Comparison of ENCODE assay signal across 8 cellular contexts in genomic region chr20:2693286-2693995, GRCh38. TPM values are rescaled to one million over a fixed set of nuclear protein-coding genes. Genes with fewer than 3 reads are reported as not detected.
DNase-seq lines count a peak whose midpoint lies in the region; ATAC-seq and TF ChIP-seq lines count a peak whose summit lies in the region.

No MANE protein-coding gene starts in this region.

- H3K27me3 ChIP-seq in stomach = peaks cover 0 to 49% (median 17%) of the 10 kb centered on the region in 3 donors

- H3K36me3 Mint-ChIP-seq in activated CD4-positive, alpha-beta T cell treated with anti-CD3 and anti-CD28 coated beads for 36 hours (ENCODE audit: low read depth) = no peaks in the 10 kb centered on the region

- peak overlapping the region in 3 of 5 donors; percentile 33 to 94 (median 52) for H3K27ac ChIP-seq in stomach

- peaks cover 11% of the 10 kb centered on the region for H3K4me1 Mint-ChIP-seq in activated CD4-positive, alpha-beta T cell treated with anti-CD3 and anti-CD28 coated beads for 36 hours

- H3K27me3 Mint-ChIP-seq in activated CD4-positive, alpha-beta T cell treated with anti-CD3 and anti-CD28 coated beads for 36 hours = peaks cover 43% of the 10 kb centered on the region

- H3K4me3 ChIP-seq in mucosa of descending colon (no peak overlapping the region), stomach (peak overlapping the region; percentile 53 to 63 (median 61))

- DNase-seq in NCI-H82 (lab: John Stamatoyannopoulos, UW) (peak; percentile 48), NCI-H82 treated with DMSO at 0.1 percent for 48 hours (lab: John Stamatoyannopoulos, UW; ENCODE audit: unreplicated experiment) (no peak), ecto neural progenitor cell (ENCODE audit: low spot score) (peak; percentile 67), mucosa of descending colon (peak in 1 of 3 donors; percentile 54), stomach (peak; percentile 38)
- peak; percentile 71 for DNase-seq in activated CD4-positive, alpha-beta T cell treated with anti-CD3 and anti-CD28 coated beads for 36 hours

- TF ChIP-seq CTCF in mucosa of descending colon (IDR thresholded peaks at IDR 0.05) (no peak), stomach (IDR thresholded peaks at IDR 0.05) (no peak)

- no peak overlapping the region for H3K4me3 Mint-ChIP-seq in activated CD4-positive, alpha-beta T cell treated with anti-CD3 and anti-CD28 coated beads for 36 hours

- H3K27ac Mint-ChIP-seq in activated CD4-positive, alpha-beta T cell treated with anti-CD3 and anti-CD28 coated beads for 36 hours = no peak overlapping the region

- intact Hi-C loops in activated CD4-positive, alpha-beta T cell treated with anti-CD3 and anti-CD28 coated beads for 36 hours (cut with DNase I, micrococcal nuclease) = loop anchor here in 1 of 2 experiments (1.0 kb wide), 2 partner anchors 50 to 59 kb away; no protein-coding TSS in a partner anchor
- intact Hi-C loops in mucosa of descending colon (cut with DNase I, micrococcal nuclease) = no loop called here
- intact Hi-C loops in stomach (cut with DNase I; ENCODE audit: low total_unique reads) = no loop called here

- no peak for TF ChIP-seq POLR2A in stomach (IDR thresholded peaks at IDR 0.05)

- H3K36me3 ChIP-seq in mucosa of descending colon (ENCODE audit: low read depth) (no peaks in the 10 kb centered on the region), stomach (no peaks in the 10 kb centered on the region)

- TF ChIP-seq EP300 in stomach (IDR thresholded peaks at IDR 0.05) = no peak

- WGBS in stomach, 5 donors = 0 to 6% (median 3%) methylated on average over 4 to 75 of the region's 88 CpGs

- POLR2A ChIA-PET in activated CD4-positive, alpha-beta T cell treated with anti-CD3 and anti-CD28 coated beads for 36 hours (lab: Charles Lee) = no interaction called here

- H3K9me3 Mint-ChIP-seq in activated CD4-positive, alpha-beta T cell treated with anti-CD3 and anti-CD28 coated beads for 36 hours (ENCODE audit: low read depth) = no peaks in the 10 kb centered on the region

- peaks cover 8% of the 10 kb centered on the region for H3K4me1 ChIP-seq in mucosa of descending colon (ENCODE audit: low read depth)
- peaks cover 9 to 26% (median 19%) of the 10 kb centered on the region in 4 donors for H3K4me1 ChIP-seq in stomach

- H3K9me3 ChIP-seq in mucosa of descending colon (no peaks in the 10 kb centered on the region), stomach (no peaks in the 10 kb centered on the region)

- ATAC-seq in activated CD4-positive, alpha-beta T cell treated with anti-CD3 and anti-CD28 coated beads for 36 hours = peak; percentile 67
- ATAC-seq in mucosa of descending colon = peak; percentile 28
- no peak for ATAC-seq in GM18867 (IDR thresholded peaks at IDR 0.05; ENCODE audit: unreplicated experiment)
- ATAC-seq in GM21381 (IDR thresholded peaks at IDR 0.05; ENCODE audit: unreplicated experiment) = no peak

- CTCF ChIA-PET in activated CD4-positive, alpha-beta T cell treated with anti-CD3 and anti-CD28 coated beads for 36 hours (lab: Charles Lee) = interaction anchor here (0.6 to 1.9 kb wide), 4 partner anchors 19 to 69 kb away, joined by 3 to 4 read pairs (median 4); no protein-coding TSS in a partner anchor

RNA-seq across cellular contexts. Expression of gene EBF4, which starts 0.9 kb away (rescaled TPM):
- 1 to 10 TPM; 3.7 to 4.3 TPM for total RNA-seq in activated CD4-positive, alpha-beta T cell treated with anti-CD3 and anti-CD28 coated beads for 36 hours
- 10 to 100 TPM in 1 of 3 donors, 1 to 10 TPM in 2; 3.6 to 53.3 (median 4.5) TPM for total RNA-seq in mucosa of descending colon
- total RNA-seq in stomach = 10 to 100 TPM in 2 of 5 donors, 1 to 10 TPM in 3; 7.0 to 69.2 (median 8.5) TPM
- 10 to 100 TPM; 10.2 to 16.8 (median 15.0) TPM for polyA plus RNA-seq in stomach

RNA-seq across cellular contexts. Expression of gene IDH3B, which starts 29.4 kb away (rescaled TPM):
- total RNA-seq in activated CD4-positive, alpha-beta T cell treated with anti-CD3 and anti-CD28 coated beads for 36 hours = 100 to 1,000 TPM in 1 of 2 experiments, 10 to 100 TPM in 1; 92.4 to 115 TPM
- total RNA-seq in mucosa of descending colon (100 to 1,000 TPM; 112 to 128 (median 123) TPM), stomach (100 to 1,000 TPM in 2 of 5 donors, 10 to 100 TPM in 2, 1 to 10 TPM in 1; 1.8 to 134 (median 79.9) TPM)
- polyA plus RNA-seq in stomach = 10 to 100 TPM; 65.2 to 84.6 (median 82.2) TPM

RNA-seq across cellular contexts. Expression of gene NOP56, which starts 41.0 kb away (rescaled TPM):
- total RNA-seq in activated CD4-positive, alpha-beta T cell treated with anti-CD3 and anti-CD28 coated beads for 36 hours = 100 to 1,000 TPM; 504 to 532 TPM
- total RNA-seq in mucosa of descending colon (100 to 1,000 TPM in 2 of 3 donors, 10 to 100 TPM in 1; 80.8 to 116 (median 107) TPM), stomach (100 to 1,000 TPM in 3 of 5 donors, 10 to 100 TPM in 2; 42.4 to 153 (median 103) TPM)
- 100 to 1,000 TPM in 1 of 3 donors, 10 to 100 TPM in 2; 84.1 to 157 (median 87.8) TPM for polyA plus RNA-seq in stomach

Comparison
In these comparisons a context has a peak if more than half of its experiments do, and no peak if none do; other contexts are left out.
1. ATAC-seq: peak in activated CD4-positive, alpha-beta T cell treated with anti-CD3 and anti-CD28 coated beads for 36 hours (single experiment) and mucosa of descending colon (single experiment); none in GM18867 (single experiment) and GM21381 (single experiment).